ENCODE assay signal across 8 cellular contexts in genomic region chr18:45212186-45213039, GRCh38.
DNase-seq lines count a peak whose midpoint lies in the region; ATAC-seq and TF ChIP-seq lines count a peak whose summit lies in the region.

No MANE protein-coding gene starts in this region.

- CTCF ChIA-PET in activated CD8-positive, alpha-beta memory T cell treated with anti-CD3 and anti-CD28 coated beads, Interleukin-2, amount 10 ng/mL, durations not matched to agents 7 days and 5 days (lab: Charles Lee) = interaction anchor here (0.5 to 2.0 kb wide), 32 partner anchors 9 to 1593 kb away, joined by 3 to 11 read pairs (median 3); no protein-coding TSS in a partner anchor
- CTCF ChIA-PET in naive thymus-derived CD4-positive, alpha-beta T cell (lab: Charles Lee) = interaction anchor here (0.6 kb wide), 1 partner anchor 416 kb away, joined by 3 read pairs; no protein-coding TSS in a partner anchor

- H3K9me3 Mint-ChIP-seq in activated CD8-positive, alpha-beta memory T cell treated with anti-CD3 and anti-CD28 coated beads, Interleukin-2, amount 10 ng/mL, durations not matched to agents 7 days and 5 days (ENCODE audit: low read depth) = no peaks in the 10 kb centered on the region
- peaks cover 0 to 8% (median 0%) of the 10 kb centered on the region in 11 donors for H3K9me3 Mint-ChIP-seq in naive thymus-derived CD4-positive, alpha-beta T cell
- no peaks in the 10 kb centered on the region for H3K9me3 Mint-ChIP-seq in stimulated activated effector memory CD8-positive, alpha-beta T cell treated with anti-CD3 and anti-CD28 coated beads, Interleukin-12 subunit alpha, Interleukin-12 subunit beta, amount 100 ng/mL, for 72 hours

- POLR2A ChIA-PET in naive thymus-derived CD4-positive, alpha-beta T cell (lab: Charles Lee) = no interaction called here

- no peaks in the 10 kb centered on the region for H3K4me1 ChIP-seq in NT2/D1 (ENCODE audit: insufficient read depth, insufficient read length)
- H3K4me1 ChIP-seq in naive thymus-derived CD4-positive, alpha-beta T cell (ENCODE audit: control insufficient read depth in 2 of 2, insufficient read depth in 2 of 2, low read length in 2 of 2) = no peaks in the 10 kb centered on the region

- H3K27ac Mint-ChIP-seq in activated CD8-positive, alpha-beta memory T cell treated with anti-CD3 and anti-CD28 coated beads, Interleukin-2, amount 10 ng/mL, durations not matched to agents 7 days and 5 days = no peak overlapping the region
- no peak overlapping the region for H3K27ac Mint-ChIP-seq in naive thymus-derived CD4-positive, alpha-beta T cell
- no peak overlapping the region for H3K27ac Mint-ChIP-seq in stimulated activated effector memory CD8-positive, alpha-beta T cell treated with anti-CD3 and anti-CD28 coated beads, Interleukin-12 subunit alpha, Interleukin-12 subunit beta, amount 100 ng/mL, for 72 hours

- no peaks in the 10 kb centered on the region for H3K4me1 Mint-ChIP-seq in activated CD8-positive, alpha-beta memory T cell treated with anti-CD3 and anti-CD28 coated beads, Interleukin-2, amount 10 ng/mL, durations not matched to agents 7 days and 5 days
- H3K4me1 Mint-ChIP-seq in naive thymus-derived CD4-positive, alpha-beta T cell = peaks cover 0 to 3% (median 0%) of the 10 kb centered on the region in 7 donors
- H3K4me1 Mint-ChIP-seq in stimulated activated effector memory CD8-positive, alpha-beta T cell treated with anti-CD3 and anti-CD28 coated beads, Interleukin-12 subunit alpha, Interleukin-12 subunit beta, amount 100 ng/mL, for 72 hours = no peaks in the 10 kb centered on the region

- H3K27ac ChIP-seq in naive thymus-derived CD4-positive, alpha-beta T cell (ENCODE audit: low read depth, low read length) = no peak overlapping the region

- no peaks in the 10 kb centered on the region for H3K27me3 ChIP-seq in NT2/D1 (ENCODE audit: insufficient read depth, insufficient read length)
- no peaks in the 10 kb centered on the region for H3K27me3 ChIP-seq in naive thymus-derived CD4-positive, alpha-beta T cell (ENCODE audit: control insufficient read depth in 2 of 2, insufficient read depth in 2 of 2, low read length in 2 of 2)

- no peak overlapping the region for H3K9ac ChIP-seq in NT2/D1 (ENCODE audit: insufficient read length, low read depth)

- no peaks in the 10 kb centered on the region for H3K9me3 ChIP-seq in NT2/D1 (ENCODE audit: insufficient read depth, low read length)
- H3K9me3 ChIP-seq in naive thymus-derived CD4-positive, alpha-beta T cell (ENCODE audit: control insufficient read depth in 2 of 3, low read length in 3 of 3) = no peaks in the 10 kb centered on the region

- TF ChIP-seq POLR2A in erythroblast (IDR thresholded peaks at IDR 0.05; ENCODE audit: low read length) = no peak

- H3K36me3 ChIP-seq in NT2/D1 (ENCODE audit: insufficient read depth, insufficient read length, low read length) = no peaks in the 10 kb centered on the region
- H3K36me3 ChIP-seq in naive thymus-derived CD4-positive, alpha-beta T cell (ENCODE audit: control insufficient read depth in 2 of 3, insufficient read depth in 3 of 3, low read length in 3 of 3) = no peaks in the 10 kb centered on the region

- intact Hi-C loops in naive thymus-derived CD4-positive, alpha-beta T cell (cut with micrococcal nuclease) = loop anchor here in 1 of 2 donors (1.0 kb wide), 2 partner anchors 533 to 1591 kb away; no protein-coding TSS in a partner anchor

- no peaks in the 10 kb centered on the region for H3K36me3 Mint-ChIP-seq in activated CD8-positive, alpha-beta memory T cell treated with anti-CD3 and anti-CD28 coated beads, Interleukin-2, amount 10 ng/mL, durations not matched to agents 7 days and 5 days
- peaks cover 0 to 4% (median 0%) of the 10 kb centered on the region in 5 donors for H3K36me3 Mint-ChIP-seq in naive thymus-derived CD4-positive, alpha-beta T cell
- H3K36me3 Mint-ChIP-seq in stimulated activated effector memory CD8-positive, alpha-beta T cell treated with anti-CD3 and anti-CD28 coated beads, Interleukin-12 subunit alpha, Interleukin-12 subunit beta, amount 100 ng/mL, for 72 hours = no peaks in the 10 kb centered on the region

- no peak overlapping the region for H3K4me3 ChIP-seq in NT2/D1 (ENCODE audit: insufficient read length, low read depth)
- no peak overlapping the region for H3K4me3 ChIP-seq in naive thymus-derived CD4-positive, alpha-beta T cell (ENCODE audit: low read length)

- H3K27me3 Mint-ChIP-seq in activated CD8-positive, alpha-beta memory T cell treated with anti-CD3 and anti-CD28 coated beads, Interleukin-2, amount 10 ng/mL, durations not matched to agents 7 days and 5 days = peaks cover 19% of the 10 kb centered on the region
- H3K27me3 Mint-ChIP-seq in naive thymus-derived CD4-positive, alpha-beta T cell = peaks cover 0 to 6% (median 5%) of the 10 kb centered on the region in 5 donors

- ATAC-seq in GM21576 (IDR thresholded peaks at IDR 0.05; ENCODE audit: unreplicated experiment) = peak; percentile 98
- ATAC-seq in activated CD8-positive, alpha-beta memory T cell treated with anti-CD3 and anti-CD28 coated beads, Interleukin-2, amount 10 ng/mL, durations not matched to agents 7 days and 5 days = peak; percentile 99
- peak; percentile 98 for ATAC-seq in naive thymus-derived CD4-positive, alpha-beta T cell
- ATAC-seq in stimulated activated effector memory CD8-positive, alpha-beta T cell treated with anti-CD3 and anti-CD28 coated beads, Interleukin-12 subunit alpha, Interleukin-12 subunit beta, amount 100 ng/mL, for 72 hours = peak; percentile 98

- no peak overlapping the region for H3K4me3 Mint-ChIP-seq in activated CD8-positive, alpha-beta memory T cell treated with anti-CD3 and anti-CD28 coated beads, Interleukin-2, amount 10 ng/mL, durations not matched to agents 7 days and 5 days
- no peak overlapping the region for H3K4me3 Mint-ChIP-seq in naive thymus-derived CD4-positive, alpha-beta T cell
- no peak overlapping the region for H3K4me3 Mint-ChIP-seq in stimulated activated effector memory CD8-positive, alpha-beta T cell treated with anti-CD3 and anti-CD28 coated beads, Interleukin-12 subunit alpha, Interleukin-12 subunit beta, amount 100 ng/mL, for 72 hours

- peak; percentile 96 for DNase-seq in DMS53 (lab: John Stamatoyannopoulos, UW)
- peak in 68 of 76 experiments; percentile 2 to 88 (median 58) for DNase-seq in HUDEP-2 (lab: John Stamatoyannopoulos, UW; ENCODE audit: unreplicated experiment in 76 of 76)
- peak; percentile 75 for DNase-seq in NT2/D1 (ENCODE audit: low read depth, low spot score)
- DNase-seq in activated CD8-positive, alpha-beta memory T cell treated with anti-CD3 and anti-CD28 coated beads, Interleukin-2, amount 10 ng/mL, durations not matched to agents 7 days and 5 days = peak; percentile 87
- peak; percentile 77 to 89 for DNase-seq in erythroblast (lab: John Stamatoyannopoulos, UW)
- DNase-seq in naive thymus-derived CD4-positive, alpha-beta T cell = peak in 6 of 9 donors; percentile 3 to 69 (median 26)
- peak; percentile 77 to 91 for DNase-seq in stimulated activated effector memory CD8-positive, alpha-beta T cell treated with anti-CD3 and anti-CD28 coated beads, Interleukin-12 subunit alpha, Interleukin-12 subunit beta, amount 100 ng/mL, for 72 hours (ENCODE audit: low spot score in 2 of 2)

Comparison
In these comparisons a context has a peak if more than half of its experiments do, and no peak if none do; other contexts are left out.
1. DNase-seq: peak in every context shown above with its lines; median percentile 96 in DMS53; 87 in activated CD8-positive, alpha-beta memory T cell treated with anti-CD3 and anti-CD28 coated beads, Interleukin-2, amount 10 ng/mL, durations not matched to agents 7 days and 5 days; 84 in stimulated activated effector memory CD8-positive, alpha-beta T cell treated with anti-CD3 and anti-CD28 coated beads, Interleukin-12 subunit alpha, Interleukin-12 subunit beta, amount 100 ng/mL, for 72 hours; 83 in erythroblast; 75 in NT2/D1; 58 in HUDEP-2; 26 in naive thymus-derived CD4-positive, alpha-beta T cell.